Comparison of ENCODE assay signal across 1 cellular context in the genomic region with DNA sequence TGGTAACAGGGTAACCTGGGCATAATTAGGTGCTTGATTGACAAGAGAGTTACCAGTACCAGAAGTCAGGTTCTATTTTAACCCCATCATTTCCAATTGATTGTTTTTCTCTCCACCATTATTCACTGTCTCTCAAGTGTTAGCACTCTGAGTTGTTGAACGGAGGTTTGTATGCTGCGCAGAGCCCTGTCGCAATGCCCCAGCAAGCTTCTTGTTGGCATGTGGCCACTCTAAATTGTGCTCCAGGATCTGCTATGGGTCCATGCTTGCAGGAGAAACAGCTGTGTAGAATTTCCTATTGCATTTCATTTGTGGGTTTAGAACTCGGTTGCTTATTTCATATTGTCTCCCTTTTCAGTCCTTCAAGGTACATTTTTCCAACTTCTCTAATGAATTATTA.
TF ChIP-seq lines count a peak whose summit lies in the region.

No MANE protein-coding gene starts in this region.

TF ChIP-seq in K562, 482 proteins besides CTCF, POLR2A, EP300 and RAD21:
- TF ChIP-seq, protein P1, sequence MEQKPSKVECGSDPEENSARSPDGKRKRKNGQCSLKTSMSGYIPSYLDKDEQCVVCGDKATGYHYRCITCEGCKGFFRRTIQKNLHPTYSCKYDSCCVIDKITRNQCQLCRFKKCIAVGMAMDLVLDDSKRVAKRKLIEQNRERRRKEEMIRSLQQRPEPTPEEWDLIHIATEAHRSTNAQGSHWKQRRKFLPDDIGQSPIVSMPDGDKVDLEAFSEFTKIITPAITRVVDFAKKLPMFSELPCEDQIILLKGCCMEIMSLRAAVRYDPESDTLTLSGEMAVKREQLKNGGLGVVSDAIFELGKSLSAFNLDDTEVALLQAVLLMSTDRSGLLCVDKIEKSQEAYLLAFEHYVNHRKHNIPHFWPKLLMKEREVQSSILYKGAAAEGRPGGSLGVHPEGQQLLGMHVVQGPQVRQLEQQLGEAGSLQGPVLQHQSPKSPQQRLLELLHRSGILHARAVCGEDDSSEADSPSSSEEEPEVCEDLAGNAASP (IDR thresholded peaks at IDR 0.05): no peak
- no peak for TF ChIP-seq ZSCAN32 (CRISPR knock-in tag; IDR thresholded peaks at IDR 0.05)
- TF ChIP-seq, protein P2, sequence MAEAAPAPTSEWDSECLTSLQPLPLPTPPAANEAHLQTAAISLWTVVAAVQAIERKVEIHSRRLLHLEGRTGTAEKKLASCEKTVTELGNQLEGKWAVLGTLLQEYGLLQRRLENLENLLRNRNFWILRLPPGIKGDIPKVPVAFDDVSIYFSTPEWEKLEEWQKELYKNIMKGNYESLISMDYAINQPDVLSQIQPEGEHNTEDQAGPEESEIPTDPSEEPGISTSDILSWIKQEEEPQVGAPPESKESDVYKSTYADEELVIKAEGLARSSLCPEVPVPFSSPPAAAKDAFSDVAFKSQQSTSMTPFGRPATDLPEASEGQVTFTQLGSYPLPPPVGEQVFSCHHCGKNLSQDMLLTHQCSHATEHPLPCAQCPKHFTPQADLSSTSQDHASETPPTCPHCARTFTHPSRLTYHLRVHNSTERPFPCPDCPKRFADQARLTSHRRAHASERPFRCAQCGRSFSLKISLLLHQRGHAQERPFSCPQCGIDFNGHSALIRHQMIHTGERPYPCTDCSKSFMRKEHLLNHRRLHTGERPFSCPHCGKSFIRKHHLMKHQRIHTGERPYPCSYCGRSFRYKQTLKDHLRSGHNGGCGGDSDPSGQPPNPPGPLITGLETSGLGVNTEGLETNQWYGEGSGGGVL (CRISPR knock-in tag; IDR thresholded peaks at IDR 0.05): no peak
- no peak for TF ChIP-seq PATZ1 (CRISPR knock-in tag; IDR thresholded peaks at IDR 0.05; ENCODE audit: borderline replicate concordance)
- TF ChIP-seq CBX1 (IDR thresholded peaks at IDR 0.05; ENCODE audit: low read depth): no peak
- TF ChIP-seq PHTF2 (CRISPR knock-in tag; IDR thresholded peaks at IDR 0.05): no peak
- no peak for TF ChIP-seq ZNF589 (CRISPR knock-in tag; IDR thresholded peaks at IDR 0.05; ENCODE audit: low read depth)
- no peak for TF ChIP-seq KLF16 (IDR thresholded peaks at IDR 0.05)
- TF ChIP-seq RHOXF2B (CRISPR knock-in tag; conservative IDR thresholded peaks at IDR 0.05): no peak
- TF ChIP-seq, protein P3, sequence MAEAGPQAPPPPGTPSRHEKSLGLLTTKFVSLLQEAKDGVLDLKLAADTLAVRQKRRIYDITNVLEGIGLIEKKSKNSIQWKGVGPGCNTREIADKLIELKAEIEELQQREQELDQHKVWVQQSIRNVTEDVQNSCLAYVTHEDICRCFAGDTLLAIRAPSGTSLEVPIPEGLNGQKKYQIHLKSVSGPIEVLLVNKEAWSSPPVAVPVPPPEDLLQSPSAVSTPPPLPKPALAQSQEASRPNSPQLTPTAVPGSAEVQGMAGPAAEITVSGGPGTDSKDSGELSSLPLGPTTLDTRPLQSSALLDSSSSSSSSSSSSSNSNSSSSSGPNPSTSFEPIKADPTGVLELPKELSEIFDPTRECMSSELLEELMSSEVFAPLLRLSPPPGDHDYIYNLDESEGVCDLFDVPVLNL (CRISPR knock-in tag; IDR thresholded peaks at IDR 0.05; ENCODE audit: low read depth): no peak
TF ChIP-seq in K562: peak in this region for 0.
